Comparison of ENCODE assay signal across 8 cellular contexts in the genomic region with DNA sequence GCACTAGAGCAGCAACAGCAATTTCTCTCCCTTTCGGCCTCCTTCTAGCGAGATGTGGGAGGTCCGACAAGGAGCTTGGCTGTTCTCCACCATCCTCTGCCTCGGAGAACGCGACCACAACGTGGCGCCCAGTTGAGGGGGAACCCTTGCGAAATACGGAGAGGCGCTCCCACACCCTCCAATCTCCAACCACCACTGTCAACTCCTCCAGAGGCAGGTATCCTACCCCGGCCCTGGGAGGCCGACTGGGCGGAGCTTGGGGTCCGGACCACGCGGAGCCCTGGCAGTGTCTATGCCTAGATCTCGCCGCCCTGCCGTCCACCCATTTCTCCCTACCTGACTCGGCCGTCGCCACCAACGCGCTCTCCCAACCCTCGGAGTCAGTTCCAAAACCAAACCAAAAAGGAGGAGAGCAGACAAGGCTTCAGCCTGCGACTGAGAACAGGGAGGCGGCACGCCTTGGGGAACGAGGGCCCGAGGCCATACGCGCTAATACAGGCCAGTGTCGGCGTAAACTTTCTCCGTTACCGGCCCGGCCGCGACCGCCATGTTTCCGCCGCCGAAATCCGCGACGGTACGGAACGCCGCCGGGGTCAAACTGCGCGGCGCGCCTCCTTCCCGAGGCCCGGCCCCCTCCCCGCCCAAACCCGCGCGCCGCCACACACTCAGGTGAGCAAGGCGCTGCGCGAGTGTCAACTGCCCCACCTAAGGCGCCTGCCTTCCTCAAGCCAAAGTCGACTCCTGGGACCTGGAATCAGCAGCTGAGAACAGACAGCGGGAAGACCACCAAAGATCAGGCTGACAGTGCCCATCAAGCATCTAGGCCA.
A peak's percentile ranks its signal among the peaks of the same experiment; 100 is the strongest.
DNase-seq lines count a peak whose midpoint lies in the region; ATAC-seq lines count a peak whose summit lies in the region.

A gene with protein sequence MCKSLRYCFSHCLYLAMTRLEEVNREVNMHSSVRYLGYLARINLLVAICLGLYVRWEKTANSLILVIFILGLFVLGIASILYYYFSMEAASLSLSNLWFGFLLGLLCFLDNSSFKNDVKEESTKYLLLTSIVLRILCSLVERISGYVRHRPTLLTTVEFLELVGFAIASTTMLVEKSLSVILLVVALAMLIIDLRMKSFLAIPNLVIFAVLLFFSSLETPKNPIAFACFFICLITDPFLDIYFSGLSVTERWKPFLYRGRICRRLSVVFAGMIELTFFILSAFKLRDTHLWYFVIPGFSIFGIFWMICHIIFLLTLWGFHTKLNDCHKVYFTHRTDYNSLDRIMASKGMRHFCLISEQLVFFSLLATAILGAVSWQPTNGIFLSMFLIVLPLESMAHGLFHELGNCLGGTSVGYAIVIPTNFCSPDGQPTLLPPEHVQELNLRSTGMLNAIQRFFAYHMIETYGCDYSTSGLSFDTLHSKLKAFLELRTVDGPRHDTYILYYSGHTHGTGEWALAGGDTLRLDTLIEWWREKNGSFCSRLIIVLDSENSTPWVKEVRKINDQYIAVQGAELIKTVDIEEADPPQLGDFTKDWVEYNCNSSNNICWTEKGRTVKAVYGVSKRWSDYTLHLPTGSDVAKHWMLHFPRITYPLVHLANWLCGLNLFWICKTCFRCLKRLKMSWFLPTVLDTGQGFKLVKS (minus strand): TSS at position 570 of the 827 bp plus-strand sequence. CDS start 5,568 bp downstream, outside the sequence.

- peaks cover 36% of the 10 kb centered on the region for H3K4me1 Mint-ChIP-seq in central memory CD8-positive, alpha-beta T cell

- peak; percentile 74 for DNase-seq in AG08395 (ENCODE audit: low spot score)
- peak; percentile 84 for DNase-seq in NCI-H345 (lab: John Stamatoyannopoulos, UW)
- DNase-seq in central memory CD8-positive, alpha-beta T cell (ENCODE audit: low spot score in 2 of 2): peak; percentile 75 to 82
- DNase-seq in islet precursor cell: peak; percentile 92
- DNase-seq in stimulated activated CD4-positive, alpha-beta T cell treated with anti-CD3 and anti-CD28 coated beads, Interleukin-12 subunit alpha, Interleukin-12 subunit beta, amount 100 ng/mL, for 4 hours: peak; percentile 88

- ATAC-seq in GM18873 (IDR thresholded peaks at IDR 0.05; ENCODE audit: low FRiP score, unreplicated experiment): peak; percentile 79
- ATAC-seq in HG03139 (IDR thresholded peaks at IDR 0.05; ENCODE audit: unreplicated experiment): peak; percentile 76
- peak; percentile 88 to 89 for ATAC-seq in activated CD4-positive, CD25-positive, alpha-beta regulatory T cell treated with anti-CD3 and anti-CD28 coated beads, Interleukin-2, amount 50 U/mL, for 24 hours
- peak; percentile 81 for ATAC-seq in central memory CD8-positive, alpha-beta T cell (replicated peaks; ENCODE audit: extremely low read depth, poor library complexity, severe bottlenecking)

- no peaks in the 10 kb centered on the region for H3K9me3 Mint-ChIP-seq in central memory CD8-positive, alpha-beta T cell

- peaks cover 22% of the 10 kb centered on the region for H3K36me3 Mint-ChIP-seq in central memory CD8-positive, alpha-beta T cell (ENCODE audit: insufficient read depth)

- no peaks in the 10 kb centered on the region for H3K27me3 Mint-ChIP-seq in central memory CD8-positive, alpha-beta T cell

- peak within 1 kb of the TSS; percentile 83 for H3K4me3 Mint-ChIP-seq in central memory CD8-positive, alpha-beta T cell

- H3K27ac Mint-ChIP-seq in central memory CD8-positive, alpha-beta T cell (ENCODE audit: low read depth): peak within 1 kb of the TSS; percentile 83

Comparison
In these comparisons a context has a peak if more than half of its experiments do, and no peak if none do; other contexts are left out.
1. Peak in every context shown above with its lines: DNase-seq and ATAC-seq.